In the genomic region with DNA sequence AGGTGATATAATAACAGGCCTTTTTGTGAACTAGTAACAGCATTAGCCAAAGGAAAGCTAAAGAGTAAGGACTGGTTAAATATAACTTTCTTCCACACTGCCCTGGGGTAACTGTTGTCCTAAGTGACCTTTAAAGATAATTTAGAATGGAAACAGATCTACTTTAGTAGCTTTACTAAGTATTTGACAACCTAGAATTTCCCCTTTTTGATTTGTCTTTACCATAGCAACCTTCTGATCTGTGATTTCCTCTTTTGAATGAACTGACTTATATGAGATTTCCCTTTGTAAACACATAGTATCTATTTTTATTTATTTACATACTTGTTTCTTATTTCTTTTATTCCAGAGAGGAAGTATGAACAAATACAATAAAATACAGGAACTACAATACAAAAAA, we compare ENCODE assay signal across 20 cellular contexts.
"Had no signal": no experiment of that assay in that cellular context is flagged by ENCODE, and none has a peak within 500 bp of the region (broad histone marks: within the 10 kb centered on the region; RNA-seq: fewer than 3 reads in every experiment).

No MANE protein-coding gene starts in this region.

- H3K27me3 ChIP-seq: colonic mucosa, foreskin keratinocyte, hepatocyte, tibial nerve had no signal

- DNase-seq: activated CD4-positive, alpha-beta memory T cell treated with anti-CD3 and anti-CD28 coated beads, Interleukin-2, amount 10 ng/mL, durations not matched to agents 7 days and 5 days; activated CD4-positive, alpha-beta T cell treated with anti-CD3 and anti-CD28 coated beads for 48 hours; activated CD4-positive, CD25-positive, alpha-beta regulatory T cell; activated CD8-positive, alpha-beta memory T cell treated with anti-CD3 and anti-CD28 coated beads, Interleukin-2, amount 10 ng/mL, durations not matched to agents 7 days and 5 days; activated naive CD4-positive, alpha-beta T cell; caudate nucleus; colonic mucosa; endodermal cell; foreskin keratinocyte; left cardiac atrium; nucleus accumbens; retina; stimulated activated naive CD4-positive, alpha-beta T cell treated with Interleukin-2 at 50 U/mL for 16 hours; T-helper 2 cell had no signal

- FAIRE-seq: TTC549, urothelium cell line had no signal

- H3K9me3 ChIP-seq: colonic mucosa, tibial nerve had no signal

- H3K4me1 ChIP-seq: colonic mucosa, foreskin keratinocyte, tibial nerve had no signal

- H3K4me1 Mint-ChIP-seq: activated CD8-positive, alpha-beta memory T cell treated with anti-CD3 and anti-CD28 coated beads, Interleukin-2, amount 10 ng/mL, durations not matched to agents 7 days and 5 days; nephron had no signal

- H3K4me3 Mint-ChIP-seq: activated CD4-positive, alpha-beta memory T cell treated with anti-CD3 and anti-CD28 coated beads, Interleukin-2, amount 10 ng/mL, durations not matched to agents 7 days and 5 days; activated CD8-positive, alpha-beta memory T cell treated with anti-CD3 and anti-CD28 coated beads, Interleukin-2, amount 10 ng/mL, durations not matched to agents 7 days and 5 days; brain; endodermal cell; nephron had no signal

- H3K27ac Mint-ChIP-seq: activated CD4-positive, alpha-beta memory T cell treated with anti-CD3 and anti-CD28 coated beads, Interleukin-2, amount 10 ng/mL, durations not matched to agents 7 days and 5 days; activated CD8-positive, alpha-beta memory T cell treated with anti-CD3 and anti-CD28 coated beads, Interleukin-2, amount 10 ng/mL, durations not matched to agents 7 days and 5 days; brain; endodermal cell; nephron had no signal

- H3K27ac ChIP-seq: colonic mucosa, foreskin keratinocyte, hepatocyte, tibial nerve had no signal

- H3K36me3 ChIP-seq: colonic mucosa, tibial nerve had no signal

- H3K9me3 Mint-ChIP-seq: endodermal cell, nephron had no signal

- H3K36me3 Mint-ChIP-seq: activated CD8-positive, alpha-beta memory T cell treated with anti-CD3 and anti-CD28 coated beads, Interleukin-2, amount 10 ng/mL, durations not matched to agents 7 days and 5 days; brain had no signal

- H3K27me3 Mint-ChIP-seq: brain had no signal

- H3K4me3 ChIP-seq: colonic mucosa, hepatocyte, tibial nerve had no signal
